In the genomic region with DNA sequence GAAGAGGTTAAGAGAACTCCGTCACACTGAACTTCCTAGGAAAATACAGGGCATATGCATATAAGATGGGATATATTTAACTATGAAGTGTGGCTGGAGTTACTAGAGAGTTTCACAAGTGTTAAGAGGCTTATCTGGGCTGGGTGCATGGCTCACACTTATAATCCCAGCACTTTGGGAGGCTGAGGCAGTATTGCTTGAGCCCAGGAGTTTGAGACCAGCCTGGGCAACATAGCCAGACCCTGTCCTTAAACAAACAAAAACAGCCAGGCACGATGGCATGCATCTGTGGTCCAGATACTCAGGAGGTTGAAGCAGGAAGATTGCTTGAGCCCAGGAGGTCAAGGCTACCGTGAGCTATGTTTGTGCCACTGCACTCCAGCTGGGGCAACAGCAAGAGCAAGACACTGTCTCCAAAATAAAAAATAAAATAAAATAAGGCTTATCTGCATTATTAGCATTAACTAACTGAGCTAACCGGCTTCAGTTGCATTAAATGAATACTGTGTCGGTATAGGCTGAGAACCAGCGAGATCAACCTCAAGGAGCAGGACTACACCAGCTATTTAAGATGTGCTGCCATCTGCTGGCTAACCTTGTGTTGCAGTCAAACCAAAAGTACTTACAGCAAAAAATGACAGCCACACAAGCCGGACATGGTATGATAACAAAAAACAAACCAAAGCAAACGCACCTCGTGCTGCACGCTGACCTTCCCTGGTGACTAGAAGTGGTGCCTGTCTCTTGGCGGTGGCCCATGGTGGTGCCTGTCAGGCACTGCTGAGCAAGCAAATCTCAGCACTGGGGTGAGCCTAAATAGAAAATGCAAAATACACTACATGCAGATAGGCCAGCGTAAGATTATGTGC, we compare ENCODE assay signal across 8 cellular contexts. TPM values are rescaled to one million over a fixed set of nuclear protein-coding genes. Genes with fewer than 3 reads are reported as not detected.
A peak's percentile ranks its signal among the peaks of the same experiment; 100 is the strongest.
DNase-seq lines count a peak whose midpoint lies in the region; ATAC-seq and TF ChIP-seq lines count a peak whose summit lies in the region.

No MANE protein-coding gene starts in this region.

- CTCF ChIA-PET in GM10248 (lab: Yijun Ruan, JAX) = interaction anchor here (0.6 to 4.9 kb wide), 51 partner anchors 9 to 383 kb away, joined by 3 to 46 read pairs (median 4); a partner anchor contains a TSS

- TF ChIP-seq CTCF in GM10248 (IDR thresholded peaks at IDR 0.05; ENCODE audit: control extremely low read depth, extremely low read depth, low read depth, missing control alignments) = peak; percentile 68
- TF ChIP-seq CTCF in KMS-11 (conservative IDR thresholded peaks at IDR 0.05; ENCODE audit: low read depth, low read length) = peak; percentile 97
- peak; percentile 56 to 85 (median 76) for TF ChIP-seq CTCF in Peyer's patch (IDR thresholded peaks at IDR 0.05)
- TF ChIP-seq CTCF in fibroblast of mammary gland (conservative IDR thresholded peaks at IDR 0.05; ENCODE audit: control insufficient read depth, insufficient read depth, low read depth, low read length) = peak; percentile 86

- H3K9me3 Mint-ChIP-seq in stimulated activated naive CD8-positive, alpha-beta T cell treated with anti-CD3 and anti-CD28 coated beads, Interleukin-15, amount 100 ng/mL, for 72 hours = no peaks in the 10 kb centered on the region

- no peak overlapping the region for H3K9ac ChIP-seq in KMS-11
- H3K9ac ChIP-seq in neuronal stem cell (ENCODE audit: low read depth, low read length, poor library complexity) = peak overlapping the region; percentile 74

- no peak overlapping the region for H3K14ac ChIP-seq in neuronal stem cell (ENCODE audit: low read length)

- peak overlapping the region; percentile 42; the same call in 1 of the 2 replicates for H2AFZ ChIP-seq in KMS-11 (ENCODE audit: low read depth)
- H2AFZ ChIP-seq in neuronal stem cell (ENCODE audit: low read length) = no peak overlapping the region

- H3K4me2 ChIP-seq in KMS-11 (peak overlapping the region; percentile 74), neuronal stem cell (ENCODE audit: insufficient read depth, low read length, poor library complexity, severe bottlenecking) (no peak overlapping the region)

- peak; percentile 92 for ATAC-seq in stimulated activated naive CD8-positive, alpha-beta T cell treated with anti-CD3 and anti-CD28 coated beads, Interleukin-15, amount 100 ng/mL, for 72 hours
- ATAC-seq in GM18505 (IDR thresholded peaks at IDR 0.05; ENCODE audit: unreplicated experiment) = no peak

- no peak overlapping the region for H2BK120ac ChIP-seq in neuronal stem cell (ENCODE audit: low read depth, low read length)

- H4K8ac ChIP-seq in neuronal stem cell (ENCODE audit: low read depth, low read length) = no peak overlapping the region

- H3K4me3 ChIP-seq in KMS-11 (IDR thresholded peaks at IDR 0.05; ENCODE audit: insufficient read depth, low read depth, low read length) = peak overlapping the region; percentile 65
- H3K4me3 ChIP-seq in Peyer's patch = peak overlapping the region in 1 of 4 donors; percentile 19
- H3K4me3 ChIP-seq in fibroblast of mammary gland (ENCODE audit: control insufficient read depth, low read depth, low read length) = no peak overlapping the region
- H3K4me3 ChIP-seq in neuronal stem cell (ENCODE audit: low read length in 2 of 2) = no peak overlapping the region

- POLR2A ChIA-PET in GM10248 (lab: Yijun Ruan, JAX) = no interaction called here

- no peaks in the 10 kb centered on the region for H4K20me1 ChIP-seq in KMS-11 (ENCODE audit: insufficient read depth)

- H3K27ac ChIP-seq in KMS-11 = no peak overlapping the region
- no peak overlapping the region for H3K27ac ChIP-seq in Peyer's patch
- no peak overlapping the region for H3K27ac ChIP-seq in neuronal stem cell (replicated peaks; ENCODE audit: low read length)

- no peak overlapping the region for H3K23ac ChIP-seq in neuronal stem cell (ENCODE audit: low read depth, low read length, poor library complexity)

- no peak overlapping the region for H2AK5ac ChIP-seq in neuronal stem cell (ENCODE audit: low read depth, low read length)

- H2BK15ac ChIP-seq in neuronal stem cell (ENCODE audit: low read length) = no peak overlapping the region

- H3K27me3 Mint-ChIP-seq in stimulated activated naive CD8-positive, alpha-beta T cell treated with anti-CD3 and anti-CD28 coated beads, Interleukin-15, amount 100 ng/mL, for 72 hours = no peaks in the 10 kb centered on the region

- no peak overlapping the region for H3K4me3 Mint-ChIP-seq in stimulated activated naive CD8-positive, alpha-beta T cell treated with anti-CD3 and anti-CD28 coated beads, Interleukin-15, amount 100 ng/mL, for 72 hours

- H2BK12ac ChIP-seq in neuronal stem cell (ENCODE audit: low read length) = no peak overlapping the region

- no peak overlapping the region for H3K4ac ChIP-seq in neuronal stem cell (ENCODE audit: low read length)

- H3K36me3 ChIP-seq in KMS-11 (ENCODE audit: insufficient read depth) (no peaks in the 10 kb centered on the region), Peyer's patch (peaks cover 0 to 5% (median 0%) of the 10 kb centered on the region in 3 donors), neuronal stem cell (replicated peaks in 1 of 2; ENCODE audit: control insufficient read depth in 2 of 2, insufficient read depth in 2 of 2, low read length in 2 of 2) (peaks cover 0 to 2% of the 10 kb centered on the region in 2 donors)

- no peaks in the 10 kb centered on the region for H3K79me2 ChIP-seq in KMS-11 (ENCODE audit: insufficient read depth, low read depth)

- no peak overlapping the region for H4K91ac ChIP-seq in neuronal stem cell (ENCODE audit: low read depth, low read length, poor library complexity)

- H3K4me1 Mint-ChIP-seq in stimulated activated naive CD8-positive, alpha-beta T cell treated with anti-CD3 and anti-CD28 coated beads, Interleukin-15, amount 100 ng/mL, for 72 hours = peaks cover 14% of the 10 kb centered on the region

- WGBS in neuronal stem cell (ENCODE audit: extremely low coverage in 2 of 2, insufficient read length in 2 of 2, insufficient replicate concordance in 1 of 2), 2 donors = no CpG with 5 or more reads among the region's 12 CpGs

- peak; percentile 75 for DNase-seq in GM10248 (ENCODE audit: extremely low spot score)
- DNase-seq in Peyer's patch = peak; percentile 67 to 93 (median 84)
- peak; percentile 83 for DNase-seq in activated T-cell treated with anti-CD3 and anti-CD28 coated beads, Interleukin-2, amount 50 U/mL, for 48 hours
- peak; percentile 85 for DNase-seq in fibroblast of mammary gland (ENCODE audit: low read depth)
- peak; percentile 69 for DNase-seq in neuronal stem cell (ENCODE audit: low spot score)
- peak; percentile 55 to 71 for DNase-seq in stimulated activated naive CD8-positive, alpha-beta T cell treated with anti-CD3 and anti-CD28 coated beads, Interleukin-15, amount 100 ng/mL, for 72 hours

- H3K18ac ChIP-seq in neuronal stem cell (ENCODE audit: low read length) = no peak overlapping the region

- H3K79me1 ChIP-seq in neuronal stem cell (ENCODE audit: low read depth, low read length) = no peaks in the 10 kb centered on the region

- H3K4me1 ChIP-seq in KMS-11 (ENCODE audit: low read depth, poor library complexity, severe bottlenecking) (peaks cover 12% of the 10 kb centered on the region), Peyer's patch (peaks cover 0 to 4% (median 0%) of the 10 kb centered on the region in 4 donors), neuronal stem cell (ENCODE audit: control insufficient read depth in 2 of 2, insufficient read depth in 1 of 2, low read depth in 1 of 2, low read length in 2 of 2) (peaks cover 0 to 4% of the 10 kb centered on the region in 2 donors)

- H3K27ac Mint-ChIP-seq in stimulated activated naive CD8-positive, alpha-beta T cell treated with anti-CD3 and anti-CD28 coated beads, Interleukin-15, amount 100 ng/mL, for 72 hours = no peak overlapping the region

- TF ChIP-seq POLR2A in Peyer's patch (IDR thresholded peaks at IDR 0.05) (no peak), GM18505 (IDR thresholded peaks at IDR 0.05; ENCODE audit: borderline replicate concordance, extremely low read depth, insufficient read depth, insufficient read length) (no peak)

- H2BK5ac ChIP-seq in neuronal stem cell (ENCODE audit: low read length) = no peak overlapping the region

- H3K27me3 ChIP-seq in KMS-11 (ENCODE audit: insufficient read depth, low read depth) (no peaks in the 10 kb centered on the region), Peyer's patch (no peaks in the 10 kb centered on the region), neuronal stem cell (ENCODE audit: control insufficient read depth in 3 of 3, insufficient read depth in 3 of 3, low read depth in 1 of 3, low read length in 3 of 3) (no peaks in the 10 kb centered on the region)

- H3K9me3 ChIP-seq in Peyer's patch = no peaks in the 10 kb centered on the region
- no peaks in the 10 kb centered on the region for H3K9me3 ChIP-seq in neuronal stem cell (replicated peaks in 1 of 2; ENCODE audit: control insufficient read depth in 2 of 2, insufficient read depth in 1 of 2, low read depth in 1 of 2, low read length in 2 of 2)

RNA-seq across cellular contexts. Expression of a gene that starts 19.7 kb away (rescaled TPM):
- 10 to 100 TPM; 11.9 to 21.5 (median 15.3) TPM for total RNA-seq in Peyer's patch
- polyA plus RNA-seq in neuronal stem cell (2013, experiment 1 of 2) = 12.4 TPM
- 12.8 TPM for polyA plus RNA-seq in neuronal stem cell (2013, experiment 2 of 2)

RNA-seq across cellular contexts. Expression of a gene that starts 57.2 kb away (rescaled TPM):
- 1 to 10 TPM in 3 of 4 donors, under 1 TPM in 1; 0.88 to 3.3 (median 2.6) TPM for total RNA-seq in Peyer's patch
- 2.2 TPM for polyA plus RNA-seq in neuronal stem cell (2013, experiment 1 of 2)
- 2.4 TPM for polyA plus RNA-seq in neuronal stem cell (2013, experiment 2 of 2)
